In the genomic region with DNA sequence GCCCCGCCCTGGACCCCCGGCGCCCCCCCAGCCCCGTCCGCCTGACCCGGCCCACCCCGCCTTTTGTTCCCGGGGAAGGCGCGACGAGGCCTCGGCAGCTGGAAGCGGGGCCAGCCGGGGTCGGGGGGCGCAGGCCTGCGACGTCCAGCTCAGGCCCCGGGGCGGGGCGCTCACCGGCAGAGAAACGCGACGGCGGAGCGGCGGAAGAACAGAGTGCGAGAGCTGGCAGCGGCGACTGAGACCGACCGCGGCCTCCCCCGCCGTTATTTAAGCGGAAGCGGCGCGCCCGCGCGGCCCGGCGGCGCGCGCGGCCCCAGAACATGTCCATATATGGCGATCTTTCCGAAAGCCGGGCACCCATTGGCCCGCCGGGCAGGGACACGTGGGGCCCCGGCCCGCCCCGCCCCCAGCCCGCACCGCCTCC, we compare ENCODE assay signal across 1 cellular context.
TF ChIP-seq lines count a peak whose summit lies in the region.

ACTG1 (minus strand) TSS at position 240 of the 424 bp plus-strand sequence. CDS start 445 bp downstream, outside the sequence.

TF ChIP-seq in HepG2, 621 proteins besides CTCF, POLR2A, EP300 and RAD21 (continued from another document and continues in another):
- TF ChIP-seq, protein P1, sequence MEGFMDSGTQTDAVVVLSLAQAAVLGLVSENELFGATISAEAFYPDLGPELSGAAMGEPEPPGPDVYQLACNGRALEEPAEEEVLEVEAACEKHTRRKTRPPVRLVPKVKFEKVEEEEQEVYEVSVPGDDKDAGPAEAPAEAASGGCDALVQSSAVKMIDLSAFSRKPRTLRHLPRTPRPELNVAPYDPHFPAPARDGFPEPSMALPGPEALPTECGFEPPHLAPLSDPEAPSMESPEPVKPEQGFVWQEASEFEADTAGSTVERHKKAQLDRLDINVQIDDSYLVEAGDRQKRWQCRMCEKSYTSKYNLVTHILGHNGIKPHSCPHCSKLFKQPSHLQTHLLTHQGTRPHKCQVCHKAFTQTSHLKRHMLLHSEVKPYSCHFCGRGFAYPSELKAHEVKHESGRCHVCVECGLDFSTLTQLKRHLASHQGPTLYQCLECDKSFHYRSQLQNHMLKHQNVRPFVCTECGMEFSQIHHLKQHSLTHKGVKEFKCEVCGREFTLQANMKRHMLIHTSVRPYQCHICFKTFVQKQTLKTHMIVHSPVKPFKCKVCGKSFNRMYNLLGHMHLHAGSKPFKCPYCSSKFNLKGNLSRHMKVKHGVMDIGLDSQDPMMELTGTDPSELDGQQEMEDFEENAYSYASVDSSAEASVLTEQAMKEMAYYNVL (CRISPR knock-in tag; IDR thresholded peaks at IDR 0.05; ENCODE audit: borderline replicate concordance), result 0 out of 2 replicates have a peak, but pooled peaks have one; percentile 17
- TF ChIP-seq SKI (IDR thresholded peaks at IDR 0.05; ENCODE audit: partially characterized antibody) (peak; percentile 22), ZNF776 (CRISPR knock-in tag; IDR thresholded peaks at IDR 0.05) (0 out of 2 replicates have a peak, but pooled peaks have one; percentile 16), ZNF816 (CRISPR knock-in tag; IDR thresholded peaks at IDR 0.05; ENCODE audit: borderline replicate concordance) (0 out of 2 replicates have a peak, but pooled peaks have one; percentile 52), ZNF235 (CRISPR knock-in tag; IDR thresholded peaks at IDR 0.05; ENCODE audit: borderline replicate concordance) (0 out of 2 replicates have a peak, but pooled peaks have one; percentile 43), NR2F2 (IDR thresholded peaks at IDR 0.05; ENCODE audit: borderline replicate concordance, low read depth) (peak; percentile 53; the same call in 1 of the 2 replicates), ZNF563 (CRISPR knock-in tag; IDR thresholded peaks at IDR 0.05) (peak; percentile 57; the same call in 1 of the 2 replicates), PPARG (CRISPR knock-in tag; conservative IDR thresholded peaks at IDR 0.05) (0 out of 2 replicates have a peak, but pooled peaks have one; percentile 54), GTF2F1 (IDR thresholded peaks at IDR 0.05; ENCODE audit: low read length) (peak; percentile 94; the same call in 1 of the 2 replicates), ZNF407 (CRISPR knock-in tag; IDR thresholded peaks at IDR 0.05; ENCODE audit: not compliant biosample characterization) (no peak), KAT2B (IDR thresholded peaks at IDR 0.05; ENCODE audit: borderline replicate concordance, low read depth, low read length) (no peak), ZNF687 (CRISPR knock-in tag; IDR thresholded peaks at IDR 0.05) (peak; percentile 2), ZNF543 (CRISPR knock-in tag; IDR thresholded peaks at IDR 0.05) (no peak; the same call in 1 of the 2 replicates), DMAP1 (CRISPR knock-in tag; IDR thresholded peaks at IDR 0.05) (peak; percentile 52; the same call in 1 of the 2 replicates), KLF12 (CRISPR knock-in tag; IDR thresholded peaks at IDR 0.05; ENCODE audit: borderline replicate concordance) (peak; percentile 79; the same call in 1 of the 2 replicates), STAT5B (CRISPR knock-in tag; IDR thresholded peaks at IDR 0.05) (peak; percentile 55; the same call in 1 of the 2 replicates), USF2 (IDR thresholded peaks at IDR 0.05; ENCODE audit: low read depth, low read length) (peak; percentile 65), USF2 (CRISPR knock-in tag; IDR thresholded peaks at IDR 0.05; ENCODE audit: borderline replicate concordance) (peak; percentile 90; the same call in 1 of the 2 replicates), ZNF234 (CRISPR knock-in tag; conservative IDR thresholded peaks at IDR 0.05) (0 out of 2 replicates have a peak, but pooled peaks have one; percentile 56)
- TF ChIP-seq, protein P2, sequence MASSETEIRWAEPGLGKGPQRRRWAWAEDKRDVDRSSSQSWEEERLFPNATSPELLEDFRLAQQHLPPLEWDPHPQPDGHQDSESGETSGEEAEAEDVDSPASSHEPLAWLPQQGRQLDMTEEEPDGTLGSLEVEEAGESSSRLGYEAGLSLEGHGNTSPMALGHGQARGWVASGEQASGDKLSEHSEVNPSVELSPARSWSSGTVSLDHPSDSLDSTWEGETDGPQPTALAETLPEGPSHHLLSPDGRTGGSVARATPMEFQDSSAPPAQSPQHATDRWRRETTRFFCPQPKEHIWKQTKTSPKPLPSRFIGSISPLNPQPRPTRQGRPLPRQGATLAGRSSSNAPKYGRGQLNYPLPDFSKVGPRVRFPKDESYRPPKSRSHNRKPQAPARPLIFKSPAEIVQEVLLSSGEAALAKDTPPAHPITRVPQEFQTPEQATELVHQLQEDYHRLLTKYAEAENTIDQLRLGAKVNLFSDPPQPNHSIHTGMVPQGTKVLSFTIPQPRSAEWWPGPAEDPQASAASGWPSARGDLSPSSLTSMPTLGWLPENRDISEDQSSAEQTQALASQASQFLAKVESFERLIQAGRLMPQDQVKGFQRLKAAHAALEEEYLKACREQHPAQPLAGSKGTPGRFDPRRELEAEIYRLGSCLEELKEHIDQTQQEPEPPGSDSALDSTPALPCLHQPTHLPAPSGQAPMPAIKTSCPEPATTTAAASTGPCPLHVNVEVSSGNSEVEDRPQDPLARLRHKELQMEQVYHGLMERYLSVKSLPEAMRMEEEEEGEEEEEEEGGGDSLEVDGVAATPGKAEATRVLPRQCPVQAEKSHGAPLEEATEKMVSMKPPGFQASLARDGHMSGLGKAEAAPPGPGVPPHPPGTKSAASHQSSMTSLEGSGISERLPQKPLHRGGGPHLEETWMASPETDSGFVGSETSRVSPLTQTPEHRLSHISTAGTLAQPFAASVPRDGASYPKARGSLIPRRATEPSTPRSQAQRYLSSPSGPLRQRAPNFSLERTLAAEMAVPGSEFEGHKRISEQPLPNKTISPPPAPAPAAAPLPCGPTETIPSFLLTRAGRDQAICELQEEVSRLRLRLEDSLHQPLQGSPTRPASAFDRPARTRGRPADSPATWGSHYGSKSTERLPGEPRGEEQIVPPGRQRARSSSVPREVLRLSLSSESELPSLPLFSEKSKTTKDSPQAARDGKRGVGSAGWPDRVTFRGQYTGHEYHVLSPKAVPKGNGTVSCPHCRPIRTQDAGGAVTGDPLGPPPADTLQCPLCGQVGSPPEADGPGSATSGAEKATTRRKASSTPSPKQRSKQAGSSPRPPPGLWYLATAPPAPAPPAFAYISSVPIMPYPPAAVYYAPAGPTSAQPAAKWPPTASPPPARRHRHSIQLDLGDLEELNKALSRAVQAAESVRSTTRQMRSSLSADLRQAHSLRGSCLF (CRISPR knock-in tag; IDR thresholded peaks at IDR 0.05; ENCODE audit: borderline replicate concordance), result peak; percentile 55; the same call in 1 of the 2 replicates
- TF ChIP-seq, protein P3, sequence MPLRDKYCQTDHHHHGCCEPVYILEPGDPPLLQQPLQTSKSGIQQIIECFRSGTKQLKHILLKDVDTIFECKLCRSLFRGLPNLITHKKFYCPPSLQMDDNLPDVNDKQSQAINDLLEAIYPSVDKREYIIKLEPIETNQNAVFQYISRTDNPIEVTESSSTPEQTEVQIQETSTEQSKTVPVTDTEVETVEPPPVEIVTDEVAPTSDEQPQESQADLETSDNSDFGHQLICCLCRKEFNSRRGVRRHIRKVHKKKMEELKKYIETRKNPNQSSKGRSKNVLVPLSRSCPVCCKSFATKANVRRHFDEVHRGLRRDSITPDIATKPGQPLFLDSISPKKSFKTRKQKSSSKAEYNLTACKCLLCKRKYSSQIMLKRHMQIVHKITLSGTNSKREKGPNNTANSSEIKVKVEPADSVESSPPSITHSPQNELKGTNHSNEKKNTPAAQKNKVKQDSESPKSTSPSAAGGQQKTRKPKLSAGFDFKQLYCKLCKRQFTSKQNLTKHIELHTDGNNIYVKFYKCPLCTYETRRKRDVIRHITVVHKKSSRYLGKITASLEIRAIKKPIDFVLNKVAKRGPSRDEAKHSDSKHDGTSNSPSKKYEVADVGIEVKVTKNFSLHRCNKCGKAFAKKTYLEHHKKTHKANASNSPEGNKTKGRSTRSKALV (CRISPR knock-in tag; IDR thresholded peaks at IDR 0.05), result no peak
- TF ChIP-seq, protein P4, sequence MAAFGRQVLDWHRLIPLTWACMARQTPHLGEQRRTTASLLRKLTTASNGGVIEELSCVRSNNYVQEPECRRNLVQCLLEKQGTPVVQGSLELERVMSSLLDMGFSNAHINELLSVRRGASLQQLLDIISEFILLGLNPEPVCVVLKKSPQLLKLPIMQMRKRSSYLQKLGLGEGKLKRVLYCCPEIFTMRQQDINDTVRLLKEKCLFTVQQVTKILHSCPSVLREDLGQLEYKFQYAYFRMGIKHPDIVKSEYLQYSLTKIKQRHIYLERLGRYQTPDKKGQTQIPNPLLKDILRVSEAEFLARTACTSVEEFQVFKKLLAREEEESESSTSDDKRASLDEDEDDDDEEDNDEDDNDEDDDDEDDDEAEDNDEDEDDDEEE (CRISPR knock-in tag; IDR thresholded peaks at IDR 0.05), result peak; percentile 36; the same call in 1 of the 2 replicates
